Comparison of ENCODE assay signal across 19 cellular contexts in the genomic region with DNA sequence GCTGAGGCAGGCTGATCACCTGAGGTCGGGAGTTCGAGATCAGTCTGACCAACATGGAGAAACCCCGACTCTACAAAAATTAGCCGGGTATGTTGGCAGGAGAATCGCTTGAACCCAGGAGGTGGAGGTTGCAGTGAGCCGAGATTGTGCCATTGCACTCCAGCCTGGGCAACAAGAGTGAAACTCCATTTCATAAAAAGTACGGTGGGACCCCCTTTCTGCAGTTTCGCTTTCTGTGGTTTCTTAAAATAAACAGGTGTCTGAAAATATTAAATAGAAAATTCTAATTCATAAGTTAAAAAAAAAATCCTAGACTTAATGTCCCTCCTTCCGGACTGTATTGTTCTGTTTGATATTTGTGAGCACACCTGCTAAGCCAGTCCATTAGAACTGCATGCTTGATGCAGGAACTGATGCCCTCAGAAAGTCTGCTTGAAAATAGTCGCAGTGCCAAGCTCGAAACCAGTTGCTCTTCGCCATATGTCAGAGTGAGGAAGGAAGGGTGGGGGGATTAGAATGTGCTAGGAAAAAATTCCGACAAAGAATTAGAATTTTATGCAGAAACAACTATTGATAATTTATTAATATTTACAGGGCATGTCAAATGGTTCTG.
DNase-seq lines count a peak whose midpoint lies in the region; ATAC-seq, FAIRE-seq and TF ChIP-seq lines count a peak whose summit lies in the region.
"Had no signal": no experiment of that assay in that cellular context is flagged by ENCODE, and none has a peak within 500 bp of the region (broad histone marks: within the 10 kb centered on the region; RNA-seq: fewer than 3 reads in every experiment).

No MANE protein-coding gene starts in this region.

- TF ChIP-seq CTCF in A673 (conservative IDR thresholded peaks at IDR 0.05; ENCODE audit: low read depth, low read length) (no peak), type B pancreatic cell (conservative IDR thresholded peaks at IDR 0.05) (no peak)

- BruUV-seq in A673 (replicated peaks; lab: Mats Ljungman, UMichigan): no TSS peak

- FAIRE-seq in GM18507 (lab: Jason Lieb, UNC): peak; percentile 42
- FAIRE-seq: A204.1 had no signal

- POLR2A ChIA-PET in naive thymus-derived CD8-positive, alpha-beta T cell (lab: Charles Lee): no interaction called here
- POLR2A ChIA-PET in A673 (lab: Charles Lee; ENCODE audit: low non-redundant PET): no interaction called here
- POLR2A ChIA-PET in activated CD4-positive, alpha-beta memory T cell treated with anti-CD3 and anti-CD28 coated beads for 36 hours (lab: Charles Lee): interaction anchor here (0.9 kb wide), 1 partner anchor 60 kb away, joined by 6 read pairs; no protein-coding TSS in a partner anchor

- peaks cover 91% of the 10 kb centered on the region for H3K36me3 Mint-ChIP-seq in activated T-helper 17 cell treated with anti-CD3 and anti-CD28 coated beads, Interleukin-2, amount 50 U/mL, for 72 hours (ENCODE audit: low read depth)
- H3K36me3 Mint-ChIP-seq in naive thymus-derived CD8-positive, alpha-beta T cell: peaks cover 0 to 2% (median 0%) of the 10 kb centered on the region in 3 donors
- no peaks in the 10 kb centered on the region for H3K36me3 Mint-ChIP-seq in type B pancreatic cell
- H3K36me3 Mint-ChIP-seq in activated CD4-positive, alpha-beta memory T cell treated with anti-CD3 and anti-CD28 coated beads for 36 hours: peaks cover 12% of the 10 kb centered on the region

- H3K27me3 ChIP-seq in A673 (replicated peaks; ENCODE audit: insufficient read depth, low read depth, low read length, poor library complexity): no peaks in the 10 kb centered on the region
- H3K27me3 ChIP-seq: testis had no signal

- no peak overlapping the region for H3K4me3 ChIP-seq in A673 (ENCODE audit: low read depth, low read length, poor library complexity, severe bottlenecking)
- H3K4me3 ChIP-seq: left ventricle myocardium inferior, testis had no signal

- CTCF ChIA-PET in A673 (lab: Charles Lee): interaction anchor here (0.6 kb wide), 1 partner anchor 67 kb away, joined by 6 read pairs; no protein-coding TSS in a partner anchor
- CTCF ChIA-PET in activated CD4-positive, alpha-beta memory T cell treated with anti-CD3 and anti-CD28 coated beads for 36 hours (lab: Charles Lee): interaction anchor here (1.2 kb wide), 1 partner anchor 58 kb away, joined by 4 read pairs; no protein-coding TSS in a partner anchor

- no peaks in the 10 kb centered on the region for H3K9me3 Mint-ChIP-seq in activated T-helper 17 cell treated with anti-CD3 and anti-CD28 coated beads, Interleukin-2, amount 50 U/mL, for 72 hours
- H3K9me3 Mint-ChIP-seq in naive thymus-derived CD8-positive, alpha-beta T cell: no peaks in the 10 kb centered on the region
- no peaks in the 10 kb centered on the region for H3K9me3 Mint-ChIP-seq in type B pancreatic cell
- H3K9me3 Mint-ChIP-seq in activated CD4-positive, alpha-beta memory T cell treated with anti-CD3 and anti-CD28 coated beads for 36 hours: no peaks in the 10 kb centered on the region

- intact Hi-C loops in A673 (cut with micrococcal nuclease; ENCODE audit: unreplicated experiment): no loop called here
- intact Hi-C loops in activated CD4-positive, alpha-beta memory T cell treated with anti-CD3 and anti-CD28 coated beads for 36 hours (cut with micrococcal nuclease): no loop called here

- no peak overlapping the region for H3K27ac ChIP-seq in A673 (ENCODE audit: low read depth, low read length, poor library complexity, severe bottlenecking)
- H3K27ac ChIP-seq: left ventricle myocardium inferior, testis had no signal

- H3K27ac Mint-ChIP-seq in activated T-helper 17 cell treated with anti-CD3 and anti-CD28 coated beads, Interleukin-2, amount 50 U/mL, for 72 hours: peak overlapping the region; percentile 85
- peak overlapping the region in 7 of 10 donors; percentile 67 to 87 (median 78) for H3K27ac Mint-ChIP-seq in naive thymus-derived CD8-positive, alpha-beta T cell
- no peak overlapping the region for H3K27ac Mint-ChIP-seq in type B pancreatic cell
- H3K27ac Mint-ChIP-seq in activated CD4-positive, alpha-beta memory T cell treated with anti-CD3 and anti-CD28 coated beads for 36 hours: no peak overlapping the region

- H3K9me3 ChIP-seq in A673 (ENCODE audit: low read depth, low read length, poor library complexity, severe bottlenecking): no peaks in the 10 kb centered on the region
- H3K9me3 ChIP-seq: Caco-2, left ventricle myocardium inferior, testis had no signal

- H3K4me1 Mint-ChIP-seq in activated T-helper 17 cell treated with anti-CD3 and anti-CD28 coated beads, Interleukin-2, amount 50 U/mL, for 72 hours: peaks cover 65% of the 10 kb centered on the region
- peaks cover 53 to 97% (median 89%) of the 10 kb centered on the region in 4 donors for H3K4me1 Mint-ChIP-seq in naive thymus-derived CD8-positive, alpha-beta T cell
- peaks cover 84% of the 10 kb centered on the region for H3K4me1 Mint-ChIP-seq in type B pancreatic cell (ENCODE audit: unreplicated experiment)
- peaks cover 77% of the 10 kb centered on the region for H3K4me1 Mint-ChIP-seq in activated CD4-positive, alpha-beta memory T cell treated with anti-CD3 and anti-CD28 coated beads for 36 hours (ENCODE audit: low read depth)

- no peaks in the 10 kb centered on the region for H3K36me3 ChIP-seq in A673 (ENCODE audit: insufficient read depth, low read length, poor library complexity, severe bottlenecking)
- H3K36me3 ChIP-seq: left ventricle myocardium inferior had no signal

- no peak for ATAC-seq in activated T-helper 17 cell treated with anti-CD3 and anti-CD28 coated beads, Interleukin-2, amount 50 U/mL, for 72 hours (replicated peaks)
- ATAC-seq in naive thymus-derived CD8-positive, alpha-beta T cell: no peak

- no peaks in the 10 kb centered on the region for H3K27me3 Mint-ChIP-seq in activated T-helper 17 cell treated with anti-CD3 and anti-CD28 coated beads, Interleukin-2, amount 50 U/mL, for 72 hours
- no peaks in the 10 kb centered on the region for H3K27me3 Mint-ChIP-seq in naive thymus-derived CD8-positive, alpha-beta T cell
- no peaks in the 10 kb centered on the region for H3K27me3 Mint-ChIP-seq in type B pancreatic cell
- H3K27me3 Mint-ChIP-seq in activated CD4-positive, alpha-beta memory T cell treated with anti-CD3 and anti-CD28 coated beads for 36 hours: no peaks in the 10 kb centered on the region

- H3K4me3 Mint-ChIP-seq in activated T-helper 17 cell treated with anti-CD3 and anti-CD28 coated beads, Interleukin-2, amount 50 U/mL, for 72 hours: peak overlapping the region; percentile 64
- peak overlapping the region; percentile 57 to 83 (median 68) for H3K4me3 Mint-ChIP-seq in naive thymus-derived CD8-positive, alpha-beta T cell
- no peak overlapping the region for H3K4me3 Mint-ChIP-seq in type B pancreatic cell
- H3K4me3 Mint-ChIP-seq in activated CD4-positive, alpha-beta memory T cell treated with anti-CD3 and anti-CD28 coated beads for 36 hours: no peak overlapping the region

- DNase-seq in NCI-H524 (lab: John Stamatoyannopoulos, UW): peak; percentile 4 to 52
- DNase-seq in NCI-H524 treated with DMSO at 0.1 percent for 48 hours (lab: John Stamatoyannopoulos, UW): no peak
- DNase-seq in GM18507 (ENCODE audit: extremely low spot score, insufficient read length, low read depth): no peak
- no peak for DNase-seq in naive thymus-derived CD8-positive, alpha-beta T cell
- no peak for DNase-seq in A673 (ENCODE audit: low spot score)
- no peak for DNase-seq in type B pancreatic cell (ENCODE audit: extremely low spot score, unreplicated experiment)
- DNase-seq in activated CD4-positive, alpha-beta memory T cell treated with anti-CD3 and anti-CD28 coated beads for 36 hours: no peak
- DNase-seq: activated CD4-positive, alpha-beta T cell treated with anti-CD3 and anti-CD28 coated beads, Interleukin-2, amount 50 U/mL, for 48 hours; activated gamma-delta T cell treated with Interleukin-2 at 50 U/mL for 16 hours; Caco-2; effector CD8-positive, alpha-beta T cell; GF-D8; left ventricle myocardium inferior; NCI-H2081; SHP77; T1000; testis had no signal

- H3K4me1 ChIP-seq in A673 (ENCODE audit: insufficient read depth, low read length, poor library complexity, severe bottlenecking): peaks cover 44% of the 10 kb centered on the region
- H3K4me1 ChIP-seq: Caco-2 had no signal

Comparison
In these comparisons a context has a peak if more than half of its experiments do, and no peak if none do; other contexts are left out.
1. DNase-seq: peak in NCI-H524 (2 of 2); none in NCI-H524 treated with DMSO at 0.1 percent for 48 hours (single experiment), GM18507 (single experiment), naive thymus-derived CD8-positive, alpha-beta T cell (0 of 10), A673 (single experiment), type B pancreatic cell (single experiment) and activated CD4-positive, alpha-beta memory T cell treated with anti-CD3 and anti-CD28 coated beads for 36 hours (single experiment).
2. H3K27ac Mint-ChIP-seq: peak in activated T-helper 17 cell treated with anti-CD3 and anti-CD28 coated beads, Interleukin-2, amount 50 U/mL, for 72 hours (single experiment) and naive thymus-derived CD8-positive, alpha-beta T cell (7 of 10); none in type B pancreatic cell (single experiment) and activated CD4-positive, alpha-beta memory T cell treated with anti-CD3 and anti-CD28 coated beads for 36 hours (single experiment).
3. H3K4me3 Mint-ChIP-seq: peak in activated T-helper 17 cell treated with anti-CD3 and anti-CD28 coated beads, Interleukin-2, amount 50 U/mL, for 72 hours (single experiment) and naive thymus-derived CD8-positive, alpha-beta T cell (10 of 10); none in type B pancreatic cell (single experiment) and activated CD4-positive, alpha-beta memory T cell treated with anti-CD3 and anti-CD28 coated beads for 36 hours (single experiment).